In the genomic region with DNA sequence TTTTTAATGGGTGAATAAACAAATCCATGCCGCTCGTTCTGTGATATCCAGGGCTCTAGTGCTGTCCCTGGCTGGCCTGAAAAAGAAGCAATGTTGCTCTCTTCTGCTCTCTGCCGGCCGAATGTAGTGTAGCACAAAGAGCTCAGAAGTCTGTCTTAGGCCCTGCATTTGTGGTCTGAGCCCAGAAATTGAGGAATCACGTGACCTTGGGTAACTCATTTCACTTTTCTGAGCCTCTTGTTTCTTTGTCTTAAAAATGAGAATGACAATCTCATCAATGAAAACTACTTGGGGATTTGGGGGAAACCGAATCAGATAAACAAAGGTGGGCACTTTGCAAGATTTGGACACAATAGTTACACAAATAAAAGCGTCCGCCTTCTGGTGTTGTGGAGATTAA, we compare ENCODE assay signal across 8 cellular contexts.
DNase-seq lines count a peak whose midpoint lies in the region; ATAC-seq and TF ChIP-seq lines count a peak whose summit lies in the region.

No MANE protein-coding gene starts in this region.

- 31 to 35% methylated on average over 8 of the region's 8 CpGs for WGBS in upper lobe of left lung, 2 donors

- H3K27me3 Mint-ChIP-seq in CD4-positive, alpha-beta T cell: no peaks in the 10 kb centered on the region
- peaks cover 27% of the 10 kb centered on the region for H3K27me3 Mint-ChIP-seq in neural crest cell (ENCODE audit: low read depth)

- H3K4me3 ChIP-seq in upper lobe of left lung: no peak overlapping the region

- no peaks in the 10 kb centered on the region for H3K27me3 ChIP-seq in CD4-positive, alpha-beta T cell (ENCODE audit: control insufficient read depth, insufficient read depth, low read length)
- H3K27me3 ChIP-seq in upper lobe of left lung: no peaks in the 10 kb centered on the region

- POLR2A ChIA-PET in CD4-positive, alpha-beta T cell (lab: Charles Lee): no interaction called here

- no peak overlapping the region for H3K27ac ChIP-seq in CD4-positive, alpha-beta T cell (ENCODE audit: low read depth, low read length)
- H3K27ac ChIP-seq in upper lobe of left lung: no peak overlapping the region

- no peak for TF ChIP-seq POLR2A in upper lobe of left lung (IDR thresholded peaks at IDR 0.05)

- H3K9me3 Mint-ChIP-seq in CD4-positive, alpha-beta T cell: no peaks in the 10 kb centered on the region
- no peaks in the 10 kb centered on the region for H3K9me3 Mint-ChIP-seq in neural crest cell

- ATAC-seq in CD4-positive, alpha-beta T cell (ENCODE audit: poor library complexity): peak; percentile 76
- ATAC-seq in GM19351 (IDR thresholded peaks at IDR 0.05; ENCODE audit: unreplicated experiment) (peak; percentile 78), upper lobe of left lung (ENCODE audit: low FRiP score in 2 of 2) (peak; percentile 69 to 86), HG02588 (IDR thresholded peaks at IDR 0.05; ENCODE audit: unreplicated experiment) (no peak)

- intact Hi-C loops in CD4-positive, alpha-beta T cell (cut with DNase I, micrococcal nuclease): loop anchor here in 1 of 2 experiments (1.0 kb wide), 1 partner anchor 154 kb away; no protein-coding TSS in a partner anchor

- H3K27ac Mint-ChIP-seq in CD4-positive, alpha-beta T cell: no peak overlapping the region
- no peak overlapping the region for H3K27ac Mint-ChIP-seq in neural crest cell (ENCODE audit: unreplicated experiment)

- H3K4me3 Mint-ChIP-seq in CD4-positive, alpha-beta T cell: no peak overlapping the region
- no peak overlapping the region for H3K4me3 Mint-ChIP-seq in neural crest cell

- CTCF ChIA-PET in CD4-positive, alpha-beta T cell (lab: Charles Lee): interaction anchor here (0.6 to 1.6 kb wide), 3 partner anchors 11 to 47 kb away, joined by 3 read pairs; no protein-coding TSS in a partner anchor

- TF ChIP-seq EP300 in upper lobe of left lung (IDR thresholded peaks at IDR 0.05): no peak

- H3K36me3 Mint-ChIP-seq in CD4-positive, alpha-beta T cell (ENCODE audit: low read depth): no peaks in the 10 kb centered on the region
- H3K36me3 Mint-ChIP-seq in neural crest cell (ENCODE audit: low read depth): no peaks in the 10 kb centered on the region

- no peaks in the 10 kb centered on the region for H3K4me1 Mint-ChIP-seq in CD4-positive, alpha-beta T cell (ENCODE audit: low read depth)
- no peaks in the 10 kb centered on the region for H3K4me1 Mint-ChIP-seq in neural crest cell

- DNase-seq in CD4-positive, alpha-beta T cell: peak in 9 of 10 experiments; percentile 2 to 42 (median 13)
- DNase-seq in NCI-H446 (lab: John Stamatoyannopoulos, UW) (peak; percentile 17 to 56), activated T-cell treated with anti-CD3 and anti-CD28 coated beads for 24 hours (ENCODE audit: low read depth) (peak; percentile 30), fibroblast of peridontal ligament (ENCODE audit: extremely low read depth) (peak; percentile 5), neural crest cell (ENCODE audit: low read depth, low spot score) (peak; percentile 72), upper lobe of left lung (peak in 1 of 2 donors; percentile 47)

- peak; percentile 53 for TF ChIP-seq CTCF in CD4-positive, alpha-beta T cell (IDR thresholded peaks at IDR 0.05)
- TF ChIP-seq CTCF in neural crest cell (conservative IDR thresholded peaks at IDR 0.05): peak; percentile 84
- peak; percentile 37 to 70 (median 60) for TF ChIP-seq CTCF in upper lobe of left lung (IDR thresholded peaks at IDR 0.05)

- H3K9me3 ChIP-seq in CD4-positive, alpha-beta T cell (ENCODE audit: control insufficient read depth, low read length): no peaks in the 10 kb centered on the region
- H3K9me3 ChIP-seq in upper lobe of left lung: no peaks in the 10 kb centered on the region

- no peaks in the 10 kb centered on the region for H3K36me3 ChIP-seq in upper lobe of left lung

- H3K4me1 ChIP-seq in upper lobe of left lung: no peaks in the 10 kb centered on the region
